Comparison of ENCODE assay signal across 1 cellular context in the genomic region with DNA sequence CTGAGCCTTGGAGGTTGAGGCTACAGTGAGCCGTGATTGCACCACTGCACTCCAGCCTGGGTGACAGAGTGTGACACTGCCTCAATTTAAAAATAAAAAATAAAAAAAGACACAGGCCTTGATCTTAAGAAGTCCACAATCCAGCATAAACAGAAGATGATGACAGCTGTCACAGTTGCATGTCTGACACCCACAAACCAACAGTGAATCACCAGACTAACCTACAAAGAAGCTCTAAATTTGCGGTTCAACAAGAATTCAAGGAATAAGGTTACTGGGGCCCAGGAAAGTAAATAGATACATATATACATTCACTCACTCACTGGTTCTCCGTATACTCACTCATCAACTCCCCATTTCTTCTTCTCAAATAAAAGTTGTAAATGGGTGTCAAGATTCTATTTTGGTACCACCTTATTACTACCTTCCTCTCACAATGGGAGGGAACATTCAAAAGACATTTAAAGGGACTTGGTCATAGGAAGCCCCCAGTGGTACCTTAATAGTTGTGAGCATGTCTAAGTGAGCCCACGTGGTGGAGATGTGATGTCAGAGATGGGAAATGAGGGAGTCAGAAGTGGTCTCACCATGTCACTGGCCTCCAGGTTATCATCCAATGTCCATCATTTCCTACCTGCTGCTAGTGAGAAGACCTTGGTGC.
TF ChIP-seq lines count a peak whose summit lies in the region.

No MANE protein-coding gene starts in this region.

TF ChIP-seq in SK-N-SH treated with all-trans-retinoic acid at 6 μM for 48 hours, 23 proteins besides CTCF, POLR2A, EP300 and RAD21 (continued from another document):
- TF ChIP-seq, protein P1, sequence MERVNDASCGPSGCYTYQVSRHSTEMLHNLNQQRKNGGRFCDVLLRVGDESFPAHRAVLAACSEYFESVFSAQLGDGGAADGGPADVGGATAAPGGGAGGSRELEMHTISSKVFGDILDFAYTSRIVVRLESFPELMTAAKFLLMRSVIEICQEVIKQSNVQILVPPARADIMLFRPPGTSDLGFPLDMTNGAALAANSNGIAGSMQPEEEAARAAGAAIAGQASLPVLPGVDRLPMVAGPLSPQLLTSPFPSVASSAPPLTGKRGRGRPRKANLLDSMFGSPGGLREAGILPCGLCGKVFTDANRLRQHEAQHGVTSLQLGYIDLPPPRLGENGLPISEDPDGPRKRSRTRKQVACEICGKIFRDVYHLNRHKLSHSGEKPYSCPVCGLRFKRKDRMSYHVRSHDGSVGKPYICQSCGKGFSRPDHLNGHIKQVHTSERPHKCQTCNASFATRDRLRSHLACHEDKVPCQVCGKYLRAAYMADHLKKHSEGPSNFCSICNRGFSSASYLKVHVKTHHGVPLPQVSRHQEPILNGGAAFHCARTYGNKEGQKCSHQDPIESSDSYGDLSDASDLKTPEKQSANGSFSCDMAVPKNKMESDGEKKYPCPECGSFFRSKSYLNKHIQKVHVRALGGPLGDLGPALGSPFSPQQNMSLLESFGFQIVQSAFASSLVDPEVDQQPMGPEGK (CRISPR knock-in tag; IDR thresholded peaks at IDR 0.05; ENCODE audit: borderline replicate concordance) = no peak
- TF ChIP-seq, protein P2, sequence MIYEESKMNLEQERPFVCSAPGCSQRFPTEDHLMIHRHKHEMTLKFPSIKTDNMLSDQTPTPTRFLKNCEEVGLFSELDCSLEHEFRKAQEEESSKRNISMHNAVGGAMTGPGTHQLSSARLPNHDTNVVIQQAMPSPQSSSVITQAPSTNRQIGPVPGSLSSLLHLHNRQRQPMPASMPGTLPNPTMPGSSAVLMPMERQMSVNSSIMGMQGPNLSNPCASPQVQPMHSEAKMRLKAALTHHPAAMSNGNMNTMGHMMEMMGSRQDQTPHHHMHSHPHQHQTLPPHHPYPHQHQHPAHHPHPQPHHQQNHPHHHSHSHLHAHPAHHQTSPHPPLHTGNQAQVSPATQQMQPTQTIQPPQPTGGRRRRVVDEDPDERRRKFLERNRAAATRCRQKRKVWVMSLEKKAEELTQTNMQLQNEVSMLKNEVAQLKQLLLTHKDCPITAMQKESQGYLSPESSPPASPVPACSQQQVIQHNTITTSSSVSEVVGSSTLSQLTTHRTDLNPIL (CRISPR knock-in tag; IDR thresholded peaks at IDR 0.05; ENCODE audit: low read depth) = no peak
- no peak for TF ChIP-seq ARNTL (CRISPR knock-in tag; IDR thresholded peaks at IDR 0.05; ENCODE audit: borderline replicate concordance, low read depth)
- TF ChIP-seq, protein P3, sequence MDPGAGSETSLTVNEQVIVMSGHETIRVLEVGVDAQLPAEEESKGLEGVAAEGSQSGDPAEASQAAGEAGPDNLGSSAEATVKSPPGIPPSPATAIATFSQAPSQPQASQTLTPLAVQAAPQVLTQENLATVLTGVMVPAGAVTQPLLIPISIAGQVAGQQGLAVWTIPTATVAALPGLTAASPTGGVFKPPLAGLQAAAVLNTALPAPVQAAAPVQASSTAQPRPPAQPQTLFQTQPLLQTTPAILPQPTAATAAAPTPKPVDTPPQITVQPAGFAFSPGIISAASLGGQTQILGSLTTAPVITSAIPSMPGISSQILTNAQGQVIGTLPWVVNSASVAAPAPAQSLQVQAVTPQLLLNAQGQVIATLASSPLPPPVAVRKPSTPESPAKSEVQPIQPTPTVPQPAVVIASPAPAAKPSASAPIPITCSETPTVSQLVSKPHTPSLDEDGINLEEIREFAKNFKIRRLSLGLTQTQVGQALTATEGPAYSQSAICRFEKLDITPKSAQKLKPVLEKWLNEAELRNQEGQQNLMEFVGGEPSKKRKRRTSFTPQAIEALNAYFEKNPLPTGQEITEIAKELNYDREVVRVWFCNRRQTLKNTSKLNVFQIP (CRISPR knock-in tag; IDR thresholded peaks at IDR 0.05; ENCODE audit: borderline replicate concordance, low read depth) = no peak
- no peak for TF ChIP-seq ISL1 (CRISPR knock-in tag; IDR thresholded peaks at IDR 0.05)
